19 cellular contexts compared by ENCODE assay signal in genomic region chr9:13053504-13053903, GRCh38.
DNase-seq lines count a peak whose midpoint lies in the region; ATAC-seq, FAIRE-seq and TF ChIP-seq lines count a peak whose summit lies in the region.
"Had no signal": no experiment of that assay in that cellular context is flagged by ENCODE, and none has a peak within 500 bp of the region (broad histone marks: within the 10 kb centered on the region; RNA-seq: fewer than 3 reads in every experiment).

No MANE protein-coding gene starts in this region.

- no peak for FAIRE-seq in bronchial epithelial cell (lab: Jason Lieb, UNC)
- FAIRE-seq: GM12891, GM18507, H1 had no signal

- intact Hi-C loops in adrenal gland (cut with DNase I): no loop called here

- POLR2A ChIA-PET in RWPE1 (lab: Yijun Ruan, JAX; ENCODE audit: low non-redundant PET): no interaction called here

- no peak for TF ChIP-seq CTCF in RWPE1 (conservative IDR thresholded peaks at IDR 0.05; ENCODE audit: low read depth)
- no peak for TF ChIP-seq CTCF in bronchial epithelial cell (IDR thresholded peaks at IDR 0.05; ENCODE audit: insufficient read depth, low read length, severe bottlenecking)
- TF ChIP-seq CTCF in foreskin keratinocyte (conservative IDR thresholded peaks at IDR 0.05): no peak
- TF ChIP-seq CTCF in adrenal gland (IDR thresholded peaks at IDR 0.05): no peak

- H3K4me3 ChIP-seq in bronchial epithelial cell (ENCODE audit: low read depth, low read length): no peak overlapping the region
- no peak overlapping the region for H3K4me3 ChIP-seq in adrenal gland

- TF ChIP-seq POLR2A in adrenal gland (IDR thresholded peaks at IDR 0.05): no peak

- DNase-seq in NCI-H69 (lab: John Stamatoyannopoulos, UW) (peak; percentile 48), RWPE1 (ENCODE audit: low spot score) (peak; percentile 14), bronchial epithelial cell (ENCODE audit: low read depth) (peak; percentile 72), foreskin keratinocyte (peak; percentile 18 to 51), adrenal gland (no peak)
- DNase-seq in stimulated activated CD4-positive, alpha-beta T cell treated with anti-CD3 and anti-CD28 coated beads, Interleukin-4, amount 100 ng/mL, for 4 hours: no peak
- DNase-seq: C1 segment of cervical spinal cord; Calu3; CD4-positive, alpha-beta memory T cell; COR-L47; DMS53; DMS79 treated with DMSO at 0.1 percent for 48 hours; GF-D8; H7; HCEC 1CT had no signal

- H3K27me3 ChIP-seq in bronchial epithelial cell (ENCODE audit: control insufficient read depth, insufficient read depth, low read length): no peaks in the 10 kb centered on the region
- no peaks in the 10 kb centered on the region for H3K27me3 ChIP-seq in foreskin keratinocyte
- H3K27me3 ChIP-seq in adrenal gland: no peaks in the 10 kb centered on the region

- no peaks in the 10 kb centered on the region for H3K9me3 ChIP-seq in adrenal gland (replicated peaks in 1 of 3)

- ATAC-seq in foreskin keratinocyte (peak; percentile 78), GM21367 (IDR thresholded peaks at IDR 0.05; ENCODE audit: unreplicated experiment) (no peak)

- CTCF ChIA-PET in RWPE1 (lab: Yijun Ruan, JAX): no interaction called here

- H3K27ac ChIP-seq in RWPE1 (no peak overlapping the region), foreskin keratinocyte (no peak overlapping the region), adrenal gland (no peak overlapping the region)

- WGBS in adrenal gland, 4 donors: 45 to 50% (median 49%) methylated on average over 2 of the region's 2 CpGs

- no peaks in the 10 kb centered on the region for H3K36me3 ChIP-seq in bronchial epithelial cell (ENCODE audit: control insufficient read depth, insufficient read depth, low read length)
- no peaks in the 10 kb centered on the region for H3K36me3 ChIP-seq in adrenal gland (replicated peaks in 1 of 2)

- H3K4me1 ChIP-seq in foreskin keratinocyte: peaks cover 14% of the 10 kb centered on the region
- H3K4me1 ChIP-seq in adrenal gland (replicated peaks in 1 of 2): no peaks in the 10 kb centered on the region

Comparison
In these comparisons a context has a peak if more than half of its experiments do, and no peak if none do; other contexts are left out.
1. DNase-seq: peak in NCI-H69 (single experiment), RWPE1 (single experiment), bronchial epithelial cell (single experiment) and foreskin keratinocyte (2 of 2); none in adrenal gland (0 of 7) and stimulated activated CD4-positive, alpha-beta T cell treated with anti-CD3 and anti-CD28 coated beads, Interleukin-4, amount 100 ng/mL, for 4 hours (0 of 2).